ENCODE assay signal across 20 cellular contexts in the genomic region with DNA sequence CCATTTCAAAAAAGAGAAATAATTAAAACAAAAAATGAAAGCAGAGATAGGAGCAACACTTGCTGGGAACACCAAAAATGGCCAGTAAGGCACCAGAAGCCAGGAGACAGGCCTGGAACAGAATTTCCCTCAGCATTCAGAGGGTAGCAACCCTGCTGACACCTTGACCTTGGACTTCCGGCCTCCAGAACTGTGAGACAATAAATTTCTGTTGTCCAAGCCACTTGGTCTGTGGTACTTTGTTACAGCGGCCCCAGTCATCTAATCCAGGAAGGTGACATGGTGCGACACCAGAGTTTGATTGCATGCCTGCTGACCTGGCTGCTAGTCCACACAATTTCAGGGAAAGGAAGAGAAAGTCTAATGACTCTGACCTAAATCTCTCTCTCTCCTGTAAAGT. TPM values are rescaled to one million over a fixed set of nuclear protein-coding genes. Genes with fewer than 3 reads are reported as not detected.
DNase-seq lines count a peak whose midpoint lies in the region; ATAC-seq, FAIRE-seq and TF ChIP-seq lines count a peak whose summit lies in the region.
"Had no signal": no experiment of that assay in that cellular context is flagged by ENCODE, and none has a peak within 500 bp of the region (broad histone marks: within the 10 kb centered on the region; RNA-seq: fewer than 3 reads in every experiment).

No MANE protein-coding gene starts in this region.

- in situ Hi-C loops in HepG2 (cut with HindIII; ENCODE audit: extremely low pct_ligation_motif_present, low pct_unique_long_range_greater_than_20kb) (no loop called here), IMR-90 (cut with MboI; ENCODE audit: low sequenced_read_pairs) (loop anchor here (25.0 kb wide), 1 partner anchor 1052 kb away; no protein-coding TSS in a partner anchor)

- H3K14ac ChIP-seq in IMR-90 (replicated peaks; ENCODE audit: low read depth, low read length) (no peak overlapping the region), H1 (ENCODE audit: insufficient read length) (no peak overlapping the region), neuronal stem cell (ENCODE audit: low read length) (no peak overlapping the region)

- BruUV-seq in HepG2 (replicated peaks; lab: Mats Ljungman, UMichigan) (no TSS peak), IMR-90 (replicated peaks; lab: Mats Ljungman, UMichigan) (no TSS peak)

- POLR2A ChIA-PET in HepG2 (lab: Yijun Ruan, JAX), result interaction anchor here (1.1 kb wide), 1 partner anchor 10 kb away, joined by 3 read pairs; no protein-coding TSS in a partner anchor
- POLR2A ChIA-PET in IMR-90 (lab: Charles Lee; ENCODE audit: unreplicated experiment), result no interaction called here
- POLR2A ChIA-PET in H1 (lab: Charles Lee; ENCODE audit: partially characterized antibody), result no interaction called here

- no peaks in the 10 kb centered on the region for H3K79me2 ChIP-seq in HepG2 (ENCODE audit: insufficient read depth, low read length)
- H3K79me2 ChIP-seq in H1 (ENCODE audit: control insufficient read depth in 1 of 2, insufficient read depth in 2 of 2, low read length in 2 of 2), result no peaks in the 10 kb centered on the region

- DNase-seq in HepG2 (ENCODE audit: low spot score), result no peak
- DNase-seq in right lobe of liver, result no peak
- no peak for DNase-seq in IMR-90
- peak in 1 of 2 experiments; percentile 10 for DNase-seq in H1 (ENCODE audit: low read depth in 1 of 2, low spot score in 2 of 2)
- no peak for DNase-seq in neuronal stem cell (ENCODE audit: low spot score)
- DNase-seq in stimulated activated effector memory CD8-positive, alpha-beta T cell treated with anti-CD3 and anti-CD28 coated beads, Interleukin-12 subunit alpha, Interleukin-12 subunit beta, amount 100 ng/mL, for 72 hours (ENCODE audit: low spot score in 2 of 2), result no peak
- DNase-seq: ACHN; BE2C; C1 segment of cervical spinal cord; CD4-positive, CD25-positive, alpha-beta regulatory T cell; CD8-positive, alpha-beta memory T cell; COR-L47; HCEC 1CT; HFFc6 had no signal

- ATAC-seq in HepG2, result no peak; the same call in 1 of the 3 replicates
- ATAC-seq in right lobe of liver, result no peak
- ATAC-seq in IMR-90 (ENCODE audit: low read depth), result no peak
- ATAC-seq in stimulated activated effector memory CD8-positive, alpha-beta T cell treated with anti-CD3 and anti-CD28 coated beads, Interleukin-12 subunit alpha, Interleukin-12 subunit beta, amount 100 ng/mL, for 72 hours, result no peak
- ATAC-seq in HG03095 (IDR thresholded peaks at IDR 0.05; ENCODE audit: unreplicated experiment), result no peak

- CTCF ChIA-PET in HepG2 (lab: Yijun Ruan, JAX; ENCODE audit: low intra/inter-chr PET ratio, low total read pairs), result no interaction called here
- CTCF ChIA-PET in IMR-90 (lab: Yijun Ruan, JAX), result no interaction called here
- CTCF ChIA-PET in H1 (lab: Charles Lee; ENCODE audit: partially characterized antibody), result interaction anchor here (0.6 to 1.2 kb wide), 3 partner anchors 116 to 599 kb away, joined by 3 to 4 read pairs (median 3); no protein-coding TSS in a partner anchor

- no peak overlapping the region for H3K23ac ChIP-seq in IMR-90 (ENCODE audit: low read depth, low read length)
- no peak overlapping the region for H3K23ac ChIP-seq in H1 (ENCODE audit: insufficient read length)
- H3K23ac ChIP-seq in neuronal stem cell (ENCODE audit: low read depth, low read length, poor library complexity), result no peak overlapping the region

- H3K9ac ChIP-seq in HepG2 (ENCODE audit: insufficient read depth, low read depth, low read length), result no peak overlapping the region
- H3K9ac ChIP-seq in IMR-90 (ENCODE audit: low read depth, low read length), result no peak overlapping the region
- H3K9ac ChIP-seq in H1 (replicated peaks in 1 of 4; ENCODE audit: extremely low read depth in 1 of 4, low read depth in 3 of 4, low read length in 3 of 4), result no peak overlapping the region
- no peak overlapping the region for H3K9ac ChIP-seq in neuronal stem cell (ENCODE audit: low read depth, low read length, poor library complexity)

- H4K91ac ChIP-seq in IMR-90 (ENCODE audit: insufficient read depth, low read depth, low read length) (no peak overlapping the region), H1 (replicated peaks; ENCODE audit: insufficient read length, low read length) (no peak overlapping the region), neuronal stem cell (ENCODE audit: low read depth, low read length, poor library complexity) (no peak overlapping the region)

- no peak overlapping the region for H3K56ac ChIP-seq in IMR-90 (ENCODE audit: extremely low read depth, insufficient read depth, low read length)
- no peak overlapping the region for H3K56ac ChIP-seq in H1 (replicated peaks; ENCODE audit: insufficient read length, low read depth, low read length)

- intact Hi-C loops in HepG2 (cut with micrococcal nuclease; ENCODE audit: unreplicated experiment), result no loop called here
- intact Hi-C loops in right lobe of liver (cut with DNase I), result no loop called here
- intact Hi-C loops in IMR-90 (cut with micrococcal nuclease), result no loop called here

- H3K4ac ChIP-seq in IMR-90 (ENCODE audit: low read depth, low read length) (no peak overlapping the region), H1 (replicated peaks; ENCODE audit: insufficient read length, low read depth, low read length) (no peak overlapping the region), neuronal stem cell (ENCODE audit: low read length) (no peak overlapping the region)

- dilution Hi-C loops in IMR-90 (cut with HindIII; ENCODE audit: low sequenced_read_pairs, unreplicated experiment), result loop anchor here (25.0 kb wide), 1 partner anchor 227 kb away; no protein-coding TSS in a partner anchor

- H2AFZ ChIP-seq in HepG2 (ENCODE audit: low read length), result no peak overlapping the region
- H2AFZ ChIP-seq in IMR-90 (replicated peaks; ENCODE audit: low read length, poor library complexity), result peak overlapping the region; percentile 24
- H2AFZ ChIP-seq in H1 (ENCODE audit: low read length), result peak overlapping the region; percentile 65; the same call in 1 of the 2 replicates
- H2AFZ ChIP-seq in neuronal stem cell (ENCODE audit: low read length), result peak overlapping the region; percentile 23

- no peaks in the 10 kb centered on the region for H3K36me3 Mint-ChIP-seq in stimulated activated effector memory CD8-positive, alpha-beta T cell treated with anti-CD3 and anti-CD28 coated beads, Interleukin-12 subunit alpha, Interleukin-12 subunit beta, amount 100 ng/mL, for 72 hours
- H3K36me3 Mint-ChIP-seq: CD4-positive, CD25-positive, alpha-beta regulatory T cell; CD8-positive, alpha-beta memory T cell had no signal

- H3K9me3 Mint-ChIP-seq in stimulated activated effector memory CD8-positive, alpha-beta T cell treated with anti-CD3 and anti-CD28 coated beads, Interleukin-12 subunit alpha, Interleukin-12 subunit beta, amount 100 ng/mL, for 72 hours, result no peaks in the 10 kb centered on the region
- H3K9me3 Mint-ChIP-seq: CD4-positive, CD25-positive, alpha-beta regulatory T cell; CD8-positive, alpha-beta memory T cell; HFFc6 had no signal

- H4K8ac ChIP-seq in IMR-90 (ENCODE audit: low read depth in 2 of 2, low read length in 2 of 2), result no peak overlapping the region
- H4K8ac ChIP-seq in H1 (ENCODE audit: extremely low read depth, insufficient read depth, low read length), result no peak overlapping the region
- H4K8ac ChIP-seq in neuronal stem cell (ENCODE audit: low read depth, low read length), result no peak overlapping the region

- no peaks in the 10 kb centered on the region for H3K79me1 ChIP-seq in IMR-90 (ENCODE audit: low read depth in 1 of 2, low read length in 2 of 2)
- no peaks in the 10 kb centered on the region for H3K79me1 ChIP-seq in H1 (ENCODE audit: low read depth, low read length)
- H3K79me1 ChIP-seq in neuronal stem cell (ENCODE audit: low read depth, low read length), result no peaks in the 10 kb centered on the region

- H4K5ac ChIP-seq in IMR-90 (ENCODE audit: low read depth, low read length), result no peak overlapping the region
- H4K5ac ChIP-seq in H1 (ENCODE audit: insufficient read length, low read depth, low read length), result no peak overlapping the region

- no peaks in the 10 kb centered on the region for H3K36me3 ChIP-seq in HepG2 (replicated peaks in 1 of 2; ENCODE audit: control insufficient read depth in 1 of 2, insufficient read depth in 2 of 2, low read length in 2 of 2)
- H3K36me3 ChIP-seq in right lobe of liver, result no peaks in the 10 kb centered on the region
- no peaks in the 10 kb centered on the region for H3K36me3 ChIP-seq in IMR-90 (ENCODE audit: control insufficient read depth, insufficient read depth, low read length)
- H3K36me3 ChIP-seq in H1 (ENCODE audit: control insufficient read depth in 2 of 4, insufficient read depth in 4 of 4, low read length in 3 of 4), result no peaks in the 10 kb centered on the region
- H3K36me3 ChIP-seq in neuronal stem cell (replicated peaks in 1 of 2; ENCODE audit: control insufficient read depth in 2 of 2, insufficient read depth in 2 of 2, low read length in 2 of 2), result no peaks in the 10 kb centered on the region
- H3K36me3 ChIP-seq: BE2C had no signal

- 12% methylated on average over 3 of the region's 3 CpGs for WGBS in HepG2 (ENCODE audit: low lambda C conversion rate)
- WGBS in right lobe of liver (ENCODE audit: insufficient coverage, low coverage, low lambda C conversion rate, missing lambda C conversion rate), result 62% methylated on average over 3 of the region's 3 CpGs
- 56% methylated on average over 1 of the region's 3 CpGs; no CpG with 5 or more reads in 1 of the 2 experiments for WGBS in IMR-90 (ENCODE audit: extremely low coverage in 2 of 2, insufficient read length in 1 of 2), 2 experiments
- WGBS in H1 (ENCODE audit: extremely low coverage in 1 of 2, insufficient coverage in 1 of 2, insufficient read length in 1 of 2, insufficient replicate concordance in 2 of 2, low coverage in 1 of 2, low lambda C conversion rate in 2 of 2, missing lambda C conversion rate in 1 of 2), 2 experiments, result 86% methylated on average over 3 of the region's 3 CpGs; no CpG with 5 or more reads in 1 of the 2 experiments
- no CpG with 5 or more reads among the region's 3 CpGs for WGBS in neuronal stem cell (ENCODE audit: extremely low coverage in 2 of 2, insufficient read length in 2 of 2, insufficient replicate concordance in 1 of 2), 2 donors

- no peak overlapping the region for H3K27ac Mint-ChIP-seq in stimulated activated effector memory CD8-positive, alpha-beta T cell treated with anti-CD3 and anti-CD28 coated beads, Interleukin-12 subunit alpha, Interleukin-12 subunit beta, amount 100 ng/mL, for 72 hours
- H3K27ac Mint-ChIP-seq: HFFc6 had no signal

- H3K4me1 ChIP-seq in HepG2 (ENCODE audit: insufficient read depth, low read length), result peaks cover 26% of the 10 kb centered on the region
- no peaks in the 10 kb centered on the region for H3K4me1 ChIP-seq in right lobe of liver
- H3K4me1 ChIP-seq in IMR-90 (ENCODE audit: control insufficient read depth, insufficient read depth, low read length), result 0 out of 2 replicates have a peak, but pooled peaks cover 2% of the 10 kb centered on the region
- peaks cover 0 to 6% (median 2%) of the 10 kb centered on the region in 4 experiments; a peak in 2 of 7 replicates for H3K4me1 ChIP-seq in H1 (replicated peaks in 1 of 4; ENCODE audit: control insufficient read depth in 3 of 4, insufficient read depth in 4 of 4, low read length in 3 of 4)
- peaks cover 0 to 7% of the 10 kb centered on the region in 2 donors for H3K4me1 ChIP-seq in neuronal stem cell (ENCODE audit: control insufficient read depth in 2 of 2, insufficient read depth in 1 of 2, low read depth in 1 of 2, low read length in 2 of 2)
- H3K4me1 ChIP-seq: BE2C had no signal

- H3K23me2 ChIP-seq in H1 (ENCODE audit: low read depth, low read length), result no peaks in the 10 kb centered on the region

- no peak for FAIRE-seq in HepG2 (lab: Jason Lieb, UNC)
- FAIRE-seq in H1 (lab: Jason Lieb, UNC), result no peak
- FAIRE-seq: A204.1, G401.6, GM12891, GM19239, H54 had no signal

- no peak overlapping the region for H2BK5ac ChIP-seq in IMR-90 (ENCODE audit: low read depth, low read length, poor library complexity, severe bottlenecking)
- H2BK5ac ChIP-seq in H1 (ENCODE audit: low read depth, low read length), result no peak overlapping the region
- no peak overlapping the region for H2BK5ac ChIP-seq in neuronal stem cell (ENCODE audit: low read length)

- no peaks in the 10 kb centered on the region for H3K9me1 ChIP-seq in IMR-90 (ENCODE audit: insufficient read depth, low read length)

- no peak overlapping the region for H2AK5ac ChIP-seq in IMR-90 (ENCODE audit: low read depth, low read length)
- no peak overlapping the region for H2AK5ac ChIP-seq in H1 (ENCODE audit: low read depth, low read length)
- H2AK5ac ChIP-seq in neuronal stem cell (ENCODE audit: low read depth, low read length), result no peak overlapping the region

- H3K18ac ChIP-seq in IMR-90 (ENCODE audit: low read depth, low read length) (no peak overlapping the region), H1 (ENCODE audit: extremely low read depth, low read length) (no peak overlapping the region), neuronal stem cell (ENCODE audit: low read length) (no peak overlapping the region)

- H4K20me1 ChIP-seq in HepG2 (ENCODE audit: insufficient read depth, low read length), result no peaks in the 10 kb centered on the region
- no peaks in the 10 kb centered on the region for H4K20me1 ChIP-seq in IMR-90 (ENCODE audit: insufficient read depth, low read length)
- no peaks in the 10 kb centered on the region for H4K20me1 ChIP-seq in H1 (replicated peaks in 1 of 2; ENCODE audit: control insufficient read depth in 1 of 2, insufficient read depth in 2 of 2, low read length in 2 of 2)

- no peak overlapping the region for H2BK12ac ChIP-seq in H1 (ENCODE audit: low read depth, low read length)
- no peak overlapping the region for H2BK12ac ChIP-seq in neuronal stem cell (ENCODE audit: low read length)

- H3K9me3 ChIP-seq in HepG2 (ENCODE audit: low read length) (no peaks in the 10 kb centered on the region), right lobe of liver (no peaks in the 10 kb centered on the region), IMR-90 (ENCODE audit: control insufficient read depth, insufficient read depth, low read length) (no peaks in the 10 kb centered on the region), H1 (ENCODE audit: insufficient read depth in 2 of 2, low read depth in 1 of 2, low read length in 1 of 2) (no peaks in the 10 kb centered on the region), neuronal stem cell (replicated peaks in 1 of 2; ENCODE audit: control insufficient read depth in 2 of 2, insufficient read depth in 1 of 2, low read depth in 1 of 2, low read length in 2 of 2) (no peaks in the 10 kb centered on the region)
- H3K9me3 ChIP-seq: BE2C had no signal

- no peak overlapping the region for H3K27ac ChIP-seq in HepG2 (ENCODE audit: extremely low read length, insufficient read depth, low read length)
- H3K27ac ChIP-seq in right lobe of liver, result no peak overlapping the region
- no peak overlapping the region for H3K27ac ChIP-seq in IMR-90 (ENCODE audit: insufficient read depth, low read length)
- no peak overlapping the region for H3K27ac ChIP-seq in H1 (ENCODE audit: low read depth, low read length)
- H3K27ac ChIP-seq in neuronal stem cell (replicated peaks; ENCODE audit: low read length), result no peak overlapping the region

- H2AK9ac ChIP-seq in IMR-90 (replicated peaks; ENCODE audit: low read depth, low read length, poor library complexity), result no peak overlapping the region

- no peak overlapping the region for H2BK120ac ChIP-seq in IMR-90 (ENCODE audit: low read depth, low read length)
- no peak overlapping the region for H2BK120ac ChIP-seq in H1 (replicated peaks; ENCODE audit: low read depth, low read length)
- H2BK120ac ChIP-seq in neuronal stem cell (ENCODE audit: low read depth, low read length), result no peak overlapping the region

- TF ChIP-seq EP300 in HepG2 (IDR thresholded peaks at IDR 0.05; ENCODE audit: low read depth in 2 of 2, low read length in 2 of 2) (no peak), HepG2 (CRISPR knock-in tag; IDR thresholded peaks at IDR 0.05; ENCODE audit: borderline replicate concordance) (no peak), H1 (IDR thresholded peaks at IDR 0.05; ENCODE audit: borderline replicate concordance in 1 of 2, low read depth in 2 of 2, low read length in 2 of 2) (no peak)

- TF ChIP-seq RAD21 in HepG2 (CRISPR knock-in tag; IDR thresholded peaks at IDR 0.05), result no peak
- TF ChIP-seq RAD21 in IMR-90 (IDR thresholded peaks at IDR 0.05; ENCODE audit: low read length), result no peak
- TF ChIP-seq RAD21 in H1 (IDR thresholded peaks at IDR 0.05 in 1 of 2, conservative IDR thresholded peaks at IDR 0.05 in 1 of 2; ENCODE audit: low read depth in 2 of 2, low read length in 2 of 2), result no peak

- no peaks in the 10 kb centered on the region for H3K27me3 ChIP-seq in HepG2 (ENCODE audit: control insufficient read depth in 1 of 2, insufficient read depth in 2 of 2, low read length in 2 of 2)
- no peaks in the 10 kb centered on the region for H3K27me3 ChIP-seq in right lobe of liver
- peaks cover 5% of the 10 kb centered on the region; the same call in 1 of the 2 replicates for H3K27me3 ChIP-seq in IMR-90 (ENCODE audit: control insufficient read depth, insufficient read depth, low read length)
- H3K27me3 ChIP-seq in H1 (replicated peaks in 1 of 4; ENCODE audit: control insufficient read depth in 3 of 4, extremely low read depth in 1 of 4, insufficient read depth in 3 of 4, low read length in 3 of 4), result no peaks in the 10 kb centered on the region
- H3K27me3 ChIP-seq in neuronal stem cell (ENCODE audit: control insufficient read depth in 3 of 3, insufficient read depth in 3 of 3, low read depth in 1 of 3, low read length in 3 of 3), result no peaks in the 10 kb centered on the region
- H3K27me3 ChIP-seq: BE2C had no signal

- H3K4me3 Mint-ChIP-seq in stimulated activated effector memory CD8-positive, alpha-beta T cell treated with anti-CD3 and anti-CD28 coated beads, Interleukin-12 subunit alpha, Interleukin-12 subunit beta, amount 100 ng/mL, for 72 hours, result no peak overlapping the region
- H3K4me3 Mint-ChIP-seq: CD4-positive, CD25-positive, alpha-beta regulatory T cell; CD8-positive, alpha-beta memory T cell; HFFc6 had no signal

- H3K4me1 Mint-ChIP-seq in stimulated activated effector memory CD8-positive, alpha-beta T cell treated with anti-CD3 and anti-CD28 coated beads, Interleukin-12 subunit alpha, Interleukin-12 subunit beta, amount 100 ng/mL, for 72 hours, result peaks cover 15% of the 10 kb centered on the region

- H3K4me2 ChIP-seq in HepG2 (ENCODE audit: low read depth, low read length), result peak overlapping the region; percentile 35
- no peak overlapping the region for H3K4me2 ChIP-seq in IMR-90 (ENCODE audit: low read depth, low read length)
- no peak overlapping the region for H3K4me2 ChIP-seq in H1 (ENCODE audit: insufficient read depth in 1 of 2, low read depth in 2 of 2, low read length in 2 of 2)
- H3K4me2 ChIP-seq in neuronal stem cell (ENCODE audit: insufficient read depth, low read length, poor library complexity, severe bottlenecking), result no peak overlapping the region

- no peak overlapping the region for H2BK20ac ChIP-seq in IMR-90 (ENCODE audit: low read depth, low read length)
- H2BK20ac ChIP-seq in H1 (ENCODE audit: low read length), result no peak overlapping the region

- no peak overlapping the region for H2BK15ac ChIP-seq in IMR-90 (ENCODE audit: low read depth, low read length)
- no peak overlapping the region for H2BK15ac ChIP-seq in H1 (ENCODE audit: low read length)
- no peak overlapping the region for H2BK15ac ChIP-seq in neuronal stem cell (ENCODE audit: low read length)

- no peak overlapping the region for H3K4me3 ChIP-seq in HepG2 (replicated peaks in 1 of 3; ENCODE audit: insufficient read depth in 1 of 3, low read depth in 2 of 3, low read length in 3 of 3)
- H3K4me3 ChIP-seq in right lobe of liver, result no peak overlapping the region
- H3K4me3 ChIP-seq in IMR-90 (ENCODE audit: insufficient read depth, low read depth, low read length), result no peak overlapping the region
- H3K4me3 ChIP-seq in H1 (ENCODE audit: extremely low read depth in 1 of 4, insufficient read depth in 2 of 4, low read depth in 3 of 4, low read length in 4 of 4), result no peak overlapping the region
- H3K4me3 ChIP-seq in neuronal stem cell (ENCODE audit: low read length in 2 of 2), result no peak overlapping the region

- no peak for TF ChIP-seq POLR2A in HepG2 (IDR thresholded peaks at IDR 0.05; ENCODE audit: insufficient read depth in 1 of 2, low read depth in 2 of 2, low read length in 2 of 2)
- no peak for TF ChIP-seq POLR2A in right lobe of liver (IDR thresholded peaks at IDR 0.05)
- no peak for TF ChIP-seq POLR2A in IMR-90 (IDR thresholded peaks at IDR 0.05; ENCODE audit: low read depth, low read length)
- no peak for TF ChIP-seq POLR2A in H1 (IDR thresholded peaks at IDR 0.05; ENCODE audit: control extremely low read depth in 1 of 2, low read depth in 2 of 2, low read length in 2 of 2)

- no peak for TF ChIP-seq CTCF in HepG2 (CRISPR knock-in tag; IDR thresholded peaks at IDR 0.05)
- no peak for TF ChIP-seq CTCF in right lobe of liver (IDR thresholded peaks at IDR 0.05)
- TF ChIP-seq CTCF in IMR-90 (conservative IDR thresholded peaks at IDR 0.05; ENCODE audit: low read depth, low read length), result no peak
- no peak for TF ChIP-seq CTCF in H1 (IDR thresholded peaks at IDR 0.05; ENCODE audit: control extremely low read depth in 1 of 3, insufficient read depth in 1 of 3, low read depth in 1 of 3, low read length in 3 of 3)

RNA-seq across cellular contexts. Expression of a gene that starts 10.6 kb away (rescaled TPM):
- total RNA-seq in HepG2 (2016; rRNA removed; fragmentation: Illumina TruSeq; extraction: Trizol) (76.6 and 80.1 TPM in 2 replicates), right lobe of liver (10 to 100 TPM; 23.3 to 66.4 (median 50.0) TPM), IMR-90 (2012; rRNA removed) (26.2 and 33.3 TPM in 2 replicates)
- total RNA-seq in HepG2 (2016; cell fraction: cytosol; rRNA removed; fragmentation: Illumina TruSeq; extraction: Trizol; ENCODE audit: low read depth), result 135 and 139 TPM in 2 replicates
- total RNA-seq in HepG2 (2016; cell fraction: insoluble cytoplasmic fraction; rRNA removed; fragmentation: Illumina TruSeq; extraction: Trizol), result 71.2 and 81.9 TPM in 2 replicates
- 213 and 217 TPM in 2 replicates for total RNA-seq in HepG2 (2016; cell fraction: membrane; rRNA removed; fragmentation: Illumina TruSeq; extraction: Trizol)
- 41.7 and 48.3 TPM in 2 replicates for total RNA-seq in HepG2 (2016; cell fraction: nucleus; rRNA removed; fragmentation: Illumina TruSeq; extraction: Trizol)
- polyA plus RNA-seq in HepG2 (2011; rRNA removed) (41.6 and 56.0 TPM in 2 replicates), IMR-90 (2012; rRNA removed) (23.9 and 25.6 TPM in 2 replicates), H1 (2011; rRNA removed) (13.3 and 16.7 TPM in 2 replicates)
- 53.2 and 57.4 TPM in 2 replicates for polyA plus RNA-seq in HepG2 (2011; cell fraction: cytosol; rRNA removed)
- 15.9 and 18.4 TPM in 2 replicates for polyA plus RNA-seq in HepG2 (2011; cell fraction: nucleus; rRNA removed)
- polyA plus RNA-seq in HepG2 (2012), result 71.3 and 87.6 TPM in 2 replicates
- polyA plus RNA-seq in HepG2 (2016; cell fraction: cytosol; fragmentation: Illumina TruSeq; extraction: Trizol; ENCODE audit: low read depth), result 296 and 305 TPM in 2 replicates
- polyA plus RNA-seq in HepG2 (2016; cell fraction: insoluble cytoplasmic fraction; fragmentation: Illumina TruSeq; extraction: Trizol; ENCODE audit: low read depth), result 113 and 114 TPM in 2 replicates
- 280 and 289 TPM in 2 replicates for polyA plus RNA-seq in HepG2 (2016; cell fraction: membrane; fragmentation: Illumina TruSeq; extraction: Trizol; ENCODE audit: low read depth)
- 77.5 and 84.8 TPM in 2 replicates for polyA plus RNA-seq in HepG2 (2016; cell fraction: nucleus; fragmentation: Illumina TruSeq; extraction: Trizol; ENCODE audit: insufficient read depth, low read depth)
- polyA minus RNA-seq in HepG2 (2011; rRNA and poly(A)+ RNA removed; ENCODE audit: low replicate concordance), result 3.1 and 9.3 TPM in 2 replicates
- polyA minus RNA-seq in HepG2 (2011; cell fraction: cytosol; rRNA and poly(A)+ RNA removed), result 17.1 and 18.2 TPM in 2 replicates
- polyA minus RNA-seq in HepG2 (2011; cell fraction: nucleus; rRNA and poly(A)+ RNA removed), result 41.3 and 46.1 TPM in 2 replicates
- polyA plus RNA-seq in IMR-90 (2012; cell fraction: cytosol; rRNA removed), result 24.6 and 26.8 TPM in 2 replicates
- polyA plus RNA-seq in IMR-90 (2012; cell fraction: nucleus; rRNA removed; ENCODE audit: low replicate concordance), result 9.4 and 14.7 TPM in 2 replicates
- total RNA-seq in H1 (2021; fragmentation: NEBNext Ultra II Directional; extraction: Animal tissue kit (Norgen Biotek cat#: 25700)), result 68.8 and 73.4 TPM in 2 replicates
- 30.0 TPM for polyA plus RNA-seq in H1 (2011; cell fraction: cytosol; rRNA removed)
- 12.3 TPM for polyA plus RNA-seq in H1 (2011; cell fraction: nucleus; rRNA removed)
- 34.1 to 42.5 TPM (median 36.4 TPM) in 4 replicates for polyA plus RNA-seq in H1 (2012, experiment 1 of 2)
- polyA plus RNA-seq in H1 (2012, experiment 2 of 2), result 26.9 TPM
- 20.3 TPM for polyA plus RNA-seq in H1 (2013, experiment 1 of 2)
- 21.3 TPM for polyA plus RNA-seq in H1 (2013, experiment 2 of 2)
- 5.7 and 6.6 TPM in 2 replicates for polyA minus RNA-seq in H1 (2011; rRNA and poly(A)+ RNA removed)
- polyA minus RNA-seq in H1 (2011; cell fraction: cytosol; rRNA and poly(A)+ RNA removed), result 11.6 TPM
- polyA minus RNA-seq in H1 (2011; cell fraction: nucleus; rRNA and poly(A)+ RNA removed), result 19.8 TPM
- 36.9 TPM for polyA plus RNA-seq in neuronal stem cell (2013, experiment 1 of 2)
- polyA plus RNA-seq in neuronal stem cell (2013, experiment 2 of 2), result 37.7 TPM
